ENCODE assay signal across 12 cellular contexts in the genomic region with DNA sequence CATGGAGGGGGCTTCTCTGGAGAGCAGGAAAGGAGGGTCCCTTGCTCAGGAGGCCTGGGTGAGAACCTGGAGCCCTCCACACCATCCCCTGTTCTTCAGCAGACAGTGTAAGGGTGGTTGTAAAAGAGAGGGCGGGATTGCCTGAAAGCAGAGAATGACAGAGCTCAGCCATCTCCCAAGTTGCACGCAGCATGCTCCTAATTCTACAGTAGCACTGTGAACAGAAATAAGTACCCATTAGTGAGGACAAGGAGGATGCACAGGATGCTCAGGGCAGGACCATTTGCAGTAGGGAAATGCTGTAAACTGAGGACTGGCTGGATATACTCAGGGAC. TPM values are rescaled to one million over a fixed set of nuclear protein-coding genes. Genes with fewer than 3 reads are reported as not detected.
DNase-seq lines count a peak whose midpoint lies in the region; ATAC-seq and TF ChIP-seq lines count a peak whose summit lies in the region.
"Had no signal": no experiment of that assay in that cellular context is flagged by ENCODE, and none has a peak within 500 bp of the region (broad histone marks: within the 10 kb centered on the region; RNA-seq: fewer than 3 reads in every experiment).

No MANE protein-coding gene starts in this region.

- no CpG with 5 or more reads among the region's 2 CpGs for WGBS in mesodermal cell (ENCODE audit: insufficient coverage in 2 of 2), 2 experiments

- H3K27ac Mint-ChIP-seq in activated CD8-positive, alpha-beta T cell treated with anti-CD3 and anti-CD28 coated beads for 36 hours, result peak overlapping the region; percentile 99
- H3K27ac Mint-ChIP-seq in type B pancreatic cell, result peak overlapping the region; percentile 92
- H3K27ac Mint-ChIP-seq: brain had no signal

- peak overlapping the region; percentile 88 for H3K4me3 Mint-ChIP-seq in activated CD8-positive, alpha-beta T cell treated with anti-CD3 and anti-CD28 coated beads for 36 hours
- peak overlapping the region; percentile 55 for H3K4me3 Mint-ChIP-seq in type B pancreatic cell
- H3K4me3 Mint-ChIP-seq: brain had no signal

- peaks cover 26% of the 10 kb centered on the region for H3K4me1 ChIP-seq in cardiac muscle cell (ENCODE audit: low read depth)
- H3K4me1 ChIP-seq in mesodermal cell (ENCODE audit: control insufficient read depth, insufficient read depth, low read length, poor library complexity, severe bottlenecking), result peaks cover 6% of the 10 kb centered on the region
- peaks cover 0 to 6% of the 10 kb centered on the region in 2 donors for H3K4me1 ChIP-seq in ascending aorta

- no peaks in the 10 kb centered on the region for H3K27me3 ChIP-seq in cardiac muscle cell
- H3K27me3 ChIP-seq in ascending aorta, result no peaks in the 10 kb centered on the region

- no peak for DNase-seq in cardiac muscle cell (ENCODE audit: low read depth in 1 of 2, low spot score in 1 of 2)
- no peak for DNase-seq in Right ventricle myocardium superior
- DNase-seq in activated CD8-positive, alpha-beta T cell treated with anti-CD3 and anti-CD28 coated beads for 36 hours, result no peak
- DNase-seq in type B pancreatic cell (ENCODE audit: extremely low spot score, unreplicated experiment), result no peak
- no peak for DNase-seq in ascending aorta (ENCODE audit: low spot score in 2 of 2)
- no peak for DNase-seq in HuH-7 (ENCODE audit: low spot score)
- DNase-seq: activated CD4-positive, CD25-positive, alpha-beta regulatory T cell; mammary epithelial cell; NCI-H1417 treated with DMSO at 0.1 percent for 48 hours had no signal

- no peaks in the 10 kb centered on the region for H3K9me3 Mint-ChIP-seq in activated CD8-positive, alpha-beta T cell treated with anti-CD3 and anti-CD28 coated beads for 36 hours
- H3K9me3 Mint-ChIP-seq in type B pancreatic cell, result no peaks in the 10 kb centered on the region
- H3K9me3 Mint-ChIP-seq: brain had no signal

- no peak for TF ChIP-seq CTCF in cardiac muscle cell (IDR thresholded peaks at IDR 0.05; ENCODE audit: low read depth, low read length)
- TF ChIP-seq CTCF in activated CD8-positive, alpha-beta T cell treated with anti-CD3 and anti-CD28 coated beads for 36 hours (IDR thresholded peaks at IDR 0.05), result no peak
- TF ChIP-seq CTCF in type B pancreatic cell (conservative IDR thresholded peaks at IDR 0.05), result no peak
- no peak for TF ChIP-seq CTCF in ascending aorta (IDR thresholded peaks at IDR 0.05)

- intact Hi-C loops in Right ventricle myocardium superior (cut with DNase I) (no loop called here), ascending aorta (cut with DNase I) (no loop called here)
- intact Hi-C loops in activated CD8-positive, alpha-beta T cell treated with anti-CD3 and anti-CD28 coated beads for 36 hours (cut with micrococcal nuclease), result no loop called here

- H3K27me3 Mint-ChIP-seq in activated CD8-positive, alpha-beta T cell treated with anti-CD3 and anti-CD28 coated beads for 36 hours, result no peaks in the 10 kb centered on the region
- no peaks in the 10 kb centered on the region for H3K27me3 Mint-ChIP-seq in type B pancreatic cell

- H3K9me3 ChIP-seq in cardiac muscle cell (ENCODE audit: low read depth) (no peaks in the 10 kb centered on the region), mesodermal cell (ENCODE audit: control insufficient read depth, low read length) (no peaks in the 10 kb centered on the region), ascending aorta (no peaks in the 10 kb centered on the region)

- no peak for ATAC-seq in Right ventricle myocardium superior (ENCODE audit: poor library complexity)
- no peak for ATAC-seq in activated CD8-positive, alpha-beta T cell treated with anti-CD3 and anti-CD28 coated beads for 36 hours
- no peak for ATAC-seq in HG02870 (IDR thresholded peaks at IDR 0.05; ENCODE audit: unreplicated experiment)

- POLR2A ChIA-PET in activated CD8-positive, alpha-beta T cell treated with anti-CD3 and anti-CD28 coated beads for 36 hours (lab: Charles Lee), result interaction anchor here (0.9 to 6.1 kb wide), 6 partner anchors 7 to 38 kb away, joined by 3 to 85 read pairs (median 4); a partner anchor contains a TSS

- H3K36me3 Mint-ChIP-seq in activated CD8-positive, alpha-beta T cell treated with anti-CD3 and anti-CD28 coated beads for 36 hours (ENCODE audit: low read depth), result peaks cover 51% of the 10 kb centered on the region
- peaks cover 3% of the 10 kb centered on the region for H3K36me3 Mint-ChIP-seq in type B pancreatic cell
- H3K36me3 Mint-ChIP-seq: brain had no signal

- peaks cover 79% of the 10 kb centered on the region for H3K4me1 Mint-ChIP-seq in activated CD8-positive, alpha-beta T cell treated with anti-CD3 and anti-CD28 coated beads for 36 hours (ENCODE audit: low read depth)
- peaks cover 12% of the 10 kb centered on the region for H3K4me1 Mint-ChIP-seq in type B pancreatic cell (ENCODE audit: unreplicated experiment)
- H3K4me1 Mint-ChIP-seq: brain had no signal

- CTCF ChIA-PET in activated CD8-positive, alpha-beta T cell treated with anti-CD3 and anti-CD28 coated beads for 36 hours (lab: Charles Lee), result interaction anchor here (3.8 to 10.9 kb wide), 4 partner anchors 8 to 100 kb away, joined by 16 to 83 read pairs (median 36); a partner anchor contains a TSS

- no peaks in the 10 kb centered on the region for H3K36me3 ChIP-seq in cardiac muscle cell
- no peaks in the 10 kb centered on the region for H3K36me3 ChIP-seq in mesodermal cell (ENCODE audit: control insufficient read depth, insufficient read depth, low read length)
- H3K36me3 ChIP-seq in ascending aorta, result no peaks in the 10 kb centered on the region

- no peak overlapping the region for H3K4me3 ChIP-seq in cardiac muscle cell
- no peak overlapping the region for H3K4me3 ChIP-seq in mesodermal cell (ENCODE audit: extremely low read depth, insufficient read depth, low read length, poor library complexity, severe bottlenecking)
- no peak overlapping the region for H3K4me3 ChIP-seq in ascending aorta

- H3K27ac ChIP-seq in cardiac muscle cell (peak overlapping the region; percentile 87), mesodermal cell (ENCODE audit: low read depth, low read length, severe bottlenecking) (peak overlapping the region; percentile 16), ascending aorta (no peak overlapping the region)

RNA-seq across cellular contexts. Expression of a gene that starts 8.4 kb away (rescaled TPM):
- 85.4 and 104 TPM in 2 replicates for total RNA-seq in cardiac muscle cell
- 70.4 and 102 TPM in 2 replicates for polyA plus RNA-seq in cardiac muscle cell
- 178 TPM for total RNA-seq in Right ventricle myocardium superior
- 10 to 100 TPM; 33.0 to 34.5 TPM for total RNA-seq in activated CD8-positive, alpha-beta T cell treated with anti-CD3 and anti-CD28 coated beads for 36 hours
- 5.1 TPM for polyA plus RNA-seq in mesodermal cell (2013, experiment 1 of 2)
- polyA plus RNA-seq in mesodermal cell (2013, experiment 2 of 2), result 4.9 TPM
- total RNA-seq in type B pancreatic cell (ENCODE audit: low replicate concordance), result 11.2 and 24.3 TPM in 2 replicates
- 101 TPM for total RNA-seq in ascending aorta

RNA-seq across cellular contexts. Expression of a gene that starts 37.5 kb away (rescaled TPM):
- total RNA-seq in cardiac muscle cell (53.7 and 56.3 TPM in 2 replicates), Right ventricle myocardium superior (26.2 TPM), type B pancreatic cell (ENCODE audit: low replicate concordance) (38.1 and 51.3 TPM in 2 replicates), ascending aorta (15.0 TPM)
- polyA plus RNA-seq in cardiac muscle cell, result 34.3 and 36.5 TPM in 2 replicates
- total RNA-seq in activated CD8-positive, alpha-beta T cell treated with anti-CD3 and anti-CD28 coated beads for 36 hours, result 10 to 100 TPM; 13.3 to 13.7 TPM
- 25.2 TPM for polyA plus RNA-seq in mesodermal cell (2013, experiment 1 of 2)
- 25.0 TPM for polyA plus RNA-seq in mesodermal cell (2013, experiment 2 of 2)

RNA-seq across cellular contexts. Expression of a gene that starts 57.9 kb away (rescaled TPM):
- 628 and 658 TPM in 2 replicates for total RNA-seq in cardiac muscle cell
- 404 and 448 TPM in 2 replicates for polyA plus RNA-seq in cardiac muscle cell
- total RNA-seq in Right ventricle myocardium superior, result 202 TPM
- total RNA-seq in activated CD8-positive, alpha-beta T cell treated with anti-CD3 and anti-CD28 coated beads for 36 hours, result 100 to 1,000 TPM; 328 to 336 TPM
- 276 TPM for polyA plus RNA-seq in mesodermal cell (2013, experiment 1 of 2)
- 266 TPM for polyA plus RNA-seq in mesodermal cell (2013, experiment 2 of 2)
- 42.8 and 200 TPM in 2 replicates for total RNA-seq in type B pancreatic cell (ENCODE audit: low replicate concordance)
- 334 TPM for total RNA-seq in ascending aorta

Comparison
In these comparisons a context has a peak if more than half of its experiments do, and no peak if none do; other contexts are left out.
1. H3K27ac ChIP-seq: peak in cardiac muscle cell (single experiment) and mesodermal cell (single experiment); none in ascending aorta (0 of 2).